1 cellular context compared by ENCODE assay signal in the genomic region with DNA sequence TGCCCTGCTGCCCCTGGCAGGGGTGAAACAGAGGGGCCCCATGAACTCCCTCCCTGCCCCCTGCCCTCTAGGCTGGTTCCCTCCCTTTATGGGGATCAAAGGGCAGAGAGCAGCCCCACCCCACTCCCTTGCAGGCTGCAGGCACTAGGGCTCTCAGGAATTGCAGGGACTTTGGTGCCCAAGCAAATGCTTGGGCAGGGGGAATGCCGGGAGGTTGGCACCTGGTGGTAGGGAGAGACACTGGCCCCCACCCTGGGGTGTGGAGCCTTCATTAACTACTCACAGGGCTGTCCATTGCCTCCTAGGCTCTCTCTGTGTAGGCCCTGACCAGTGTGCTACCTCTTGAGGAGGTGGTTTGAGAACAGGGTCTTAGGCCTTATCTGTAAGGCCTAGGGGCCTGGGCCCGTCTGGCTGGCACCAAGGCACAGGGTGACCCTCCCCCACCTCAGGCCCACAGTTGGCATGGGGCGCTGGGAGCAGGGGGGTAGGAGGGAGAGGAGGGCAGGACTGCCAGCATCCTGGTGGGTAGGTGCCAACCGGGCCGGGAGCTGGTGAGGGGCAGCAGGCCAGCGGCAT.
TF ChIP-seq lines count a peak whose summit lies in the region.

No MANE protein-coding gene starts in this region.

TF ChIP-seq in liver, 16 proteins besides CTCF, POLR2A, EP300 and RAD21:
- TF ChIP-seq HNF4A (conservative IDR thresholded peaks at IDR 0.05) (peak; percentile 76 to 78), FOXA2 (IDR thresholded peaks at IDR 0.05) (no peak), HNF4G (IDR thresholded peaks at IDR 0.05) (peak; percentile 42), RXRA (IDR thresholded peaks at IDR 0.05) (peak; percentile 34 to 60), EGR1 (IDR thresholded peaks at IDR 0.05; ENCODE audit: low read depth in 2 of 2) (no peak), SP1 (IDR thresholded peaks at IDR 0.05) (peak; percentile 54)
